8 cellular contexts compared by ENCODE assay signal in the genomic region with DNA sequence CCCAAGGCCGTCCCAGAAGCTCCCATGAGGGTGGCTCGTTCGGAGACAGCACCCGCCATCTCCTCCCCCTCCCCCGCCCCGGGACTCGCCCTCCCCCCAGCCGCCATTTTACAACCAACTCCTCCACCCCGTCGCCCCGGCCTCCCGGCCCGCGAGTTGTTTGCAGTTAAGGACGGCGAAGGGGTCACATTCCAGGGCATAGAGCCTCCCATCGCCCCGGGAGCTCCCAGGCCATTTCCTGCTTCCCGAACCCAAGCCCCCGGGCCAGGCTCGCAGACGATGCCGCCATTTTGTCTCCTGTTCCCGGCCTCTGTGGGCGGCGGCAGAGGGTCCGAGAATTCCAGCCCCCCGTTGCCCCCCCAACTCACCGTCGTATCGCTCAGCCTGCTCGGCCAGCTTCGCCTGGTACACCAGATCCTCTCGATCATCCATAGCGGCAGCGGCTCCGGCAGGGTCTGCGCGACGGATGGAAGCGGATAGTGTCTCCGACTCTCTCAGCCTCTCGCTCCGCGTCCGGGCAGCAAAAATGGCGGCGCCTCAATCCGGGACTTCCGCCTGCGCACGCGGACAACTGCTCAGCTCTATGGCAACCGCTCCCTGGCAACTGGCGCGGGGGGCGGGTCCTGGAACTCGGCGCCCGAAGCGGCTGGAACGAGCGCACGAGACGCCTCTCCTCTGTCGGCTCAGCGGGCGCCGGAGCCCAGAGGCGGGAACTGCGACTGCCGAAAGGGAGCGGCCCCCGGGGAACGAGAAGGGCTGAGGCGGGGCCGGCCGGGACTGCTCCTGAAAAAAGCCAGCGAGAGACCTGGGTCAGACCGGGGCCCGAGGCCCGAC. TPM values are rescaled to one million over a fixed set of nuclear protein-coding genes. Genes with fewer than 3 reads are reported as not detected.
A peak's percentile ranks its signal among the peaks of the same experiment; 100 is the strongest.
DNase-seq lines count a peak whose midpoint lies in the region; ATAC-seq and TF ChIP-seq lines count a peak whose summit lies in the region.

YWHAE (minus strand) TSS at position 544 of the 834 bp plus-strand sequence; CDS start at position 432, 112 bp downstream.

- H3K9me3 Mint-ChIP-seq in activated CD4-positive, alpha-beta memory T cell treated with anti-CD3 and anti-CD28 coated beads for 36 hours: no peaks in the 10 kb centered on the region

- DNase-seq in NCI-H82 (lab: John Stamatoyannopoulos, UW): peak; percentile 99
- DNase-seq in activated CD4-positive, alpha-beta memory T cell treated with anti-CD3 and anti-CD28 coated beads for 36 hours: peak; percentile 98
- peak; percentile 93 to 97 (median 95) for DNase-seq in dorsolateral prefrontal cortex
- DNase-seq in right lobe of liver: peak; percentile 98 to 99 (median 98)
- peak; percentile 96 to 97 for DNase-seq in stimulated activated CD4-positive, alpha-beta T cell treated with anti-CD3 and anti-CD28 coated beads, Interleukin-4, amount 100 ng/mL, for 4 hours

- peak; percentile 94 for ATAC-seq in GM19397 (IDR thresholded peaks at IDR 0.05; ENCODE audit: unreplicated experiment)
- peak; percentile 85 for ATAC-seq in HG03571 (IDR thresholded peaks at IDR 0.05; ENCODE audit: unreplicated experiment)
- ATAC-seq in right lobe of liver: peak; percentile 97 to 99 (median 97)

- peak within 1 kb of the TSS; percentile 99 for H3K4me3 Mint-ChIP-seq in activated CD4-positive, alpha-beta memory T cell treated with anti-CD3 and anti-CD28 coated beads for 36 hours

- no peaks in the 10 kb centered on the region for H3K27me3 Mint-ChIP-seq in activated CD4-positive, alpha-beta memory T cell treated with anti-CD3 and anti-CD28 coated beads for 36 hours

- WGBS in right lobe of liver (ENCODE audit: insufficient coverage, low coverage, low lambda C conversion rate, missing lambda C conversion rate): 4% methylated on average over 8 of the region's 82 CpGs

- CTCF ChIA-PET in activated CD4-positive, alpha-beta memory T cell treated with anti-CD3 and anti-CD28 coated beads for 36 hours (lab: Charles Lee): interaction anchor here (1.1 to 3.9 kb wide), 2 partner anchors 35 to 53 kb away, joined by 3 to 21 read pairs; no protein-coding TSS in a partner anchor

- H3K36me3 Mint-ChIP-seq in activated CD4-positive, alpha-beta memory T cell treated with anti-CD3 and anti-CD28 coated beads for 36 hours: peaks cover 30% of the 10 kb centered on the region

- H3K27me3 ChIP-seq in dorsolateral prefrontal cortex (no peaks in the 10 kb centered on the region), right lobe of liver (no peaks in the 10 kb centered on the region)

- peak within 1 kb of the TSS; percentile 62 to 92 (median 80) for H3K4me3 ChIP-seq in dorsolateral prefrontal cortex
- peak within 1 kb of the TSS; percentile 77 to 89 (median 85) for H3K4me3 ChIP-seq in right lobe of liver

- TF ChIP-seq CTCF in C4-2B (conservative IDR thresholded peaks at IDR 0.05) (no peak), dorsolateral prefrontal cortex (IDR thresholded peaks at IDR 0.05 in 54 of 56, conservative IDR thresholded peaks at IDR 0.05 in 2 of 56; ENCODE audit: low read depth in 1 of 56, partially characterized antibody in 56 of 56) (peak in 16 of 56 donors; percentile 7 to 52 (median 18)), right lobe of liver (IDR thresholded peaks at IDR 0.05) (no peak)

- peaks cover 0 to 16% (median 6%) of the 10 kb centered on the region in 4 donors for H3K4me1 ChIP-seq in right lobe of liver

- H3K27ac ChIP-seq in C4-2B (peak within 1 kb of the TSS; percentile 96), dorsolateral prefrontal cortex (peak within 1 kb of the TSS; percentile 80 to 99 (median 98)), right lobe of liver (peak within 1 kb of the TSS; percentile 79 to 96 (median 94))

- intact Hi-C loops in activated CD4-positive, alpha-beta memory T cell treated with anti-CD3 and anti-CD28 coated beads for 36 hours (cut with micrococcal nuclease): loop anchor here (1.0 to 2.0 kb wide), 3 partner anchors 19 to 57 kb away; partner anchors contain the start of gene CRK
- intact Hi-C loops in dorsolateral prefrontal cortex (cut with DNase I): loop anchor here (1.0 to 5.0 kb wide), 6 partner anchors 33 to 117 kb away; partner anchors contain the start of genes CRK (in 2 of the 2) and INPP5K (in 2 of the 2)
- intact Hi-C loops in right lobe of liver (cut with DNase I): no loop called here

- H3K36me3 ChIP-seq in right lobe of liver: no peaks in the 10 kb centered on the region

- H3K27ac Mint-ChIP-seq in activated CD4-positive, alpha-beta memory T cell treated with anti-CD3 and anti-CD28 coated beads for 36 hours: peak within 1 kb of the TSS; percentile 100

- no peaks in the 10 kb centered on the region for H3K9me3 ChIP-seq in right lobe of liver

- H3K4me1 Mint-ChIP-seq in activated CD4-positive, alpha-beta memory T cell treated with anti-CD3 and anti-CD28 coated beads for 36 hours (ENCODE audit: low read depth): peaks cover 26% of the 10 kb centered on the region

- peak; percentile 66 for TF ChIP-seq POLR2A in right lobe of liver (IDR thresholded peaks at IDR 0.05)

- POLR2A ChIA-PET in activated CD4-positive, alpha-beta memory T cell treated with anti-CD3 and anti-CD28 coated beads for 36 hours (lab: Charles Lee): interaction anchor here (0.7 to 1.3 kb wide), 11 partner anchors 9 to 317 kb away, joined by 3 to 9 read pairs (median 4); partner anchors contain the start of gene CRK

RNA-seq across cellular contexts. Expression of gene YWHAE, which starts in this region (rescaled TPM):
- 100 to 1,000 TPM; 505 to 509 TPM for total RNA-seq in activated CD4-positive, alpha-beta memory T cell treated with anti-CD3 and anti-CD28 coated beads for 36 hours
- total RNA-seq in dorsolateral prefrontal cortex (1,000 to 10,000 TPM in 9 of 120 experiments, 100 to 1,000 TPM in 111; 537 to 1,262 (median 829) TPM), right lobe of liver (100 to 1,000 TPM; 167 to 446 (median 217) TPM)

Comparison
In these comparisons a context has a peak if more than half of its experiments do, and no peak if none do; other contexts are left out.
1. Peak in every context shown above with its lines: DNase-seq, ATAC-seq, H3K4me3 ChIP-seq and H3K27ac ChIP-seq.
2. intact Hi-C loops: an anchor here in activated CD4-positive, alpha-beta memory T cell treated with anti-CD3 and anti-CD28 coated beads for 36 hours (1.0 to 2.0 kb wide) and dorsolateral prefrontal cortex (1.0 to 5.0 kb wide); none called in right lobe of liver.